In the genomic region with DNA sequence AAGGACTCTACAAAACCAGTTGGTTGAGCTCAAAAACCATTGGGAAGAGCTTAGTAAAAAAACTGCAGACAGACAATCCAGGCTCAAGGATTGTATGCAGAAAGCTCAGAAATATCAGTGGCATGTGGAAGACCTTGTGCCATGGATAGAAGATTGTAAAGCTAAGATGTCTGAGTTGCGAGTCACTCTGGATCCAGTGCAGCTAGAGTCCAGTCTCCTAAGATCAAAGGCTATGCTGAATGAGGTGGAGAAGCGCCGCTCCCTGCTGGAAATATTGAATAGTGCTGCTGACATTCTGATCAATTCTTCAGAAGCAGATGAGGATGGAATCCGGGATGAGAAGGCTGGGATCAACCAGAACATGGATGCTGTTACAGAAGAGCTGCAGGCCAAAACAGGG, we compare ENCODE assay signal across 1 cellular context.
A peak's percentile ranks its signal among the peaks of the same experiment; 100 is the strongest.
TF ChIP-seq lines count a peak whose summit lies in the region.

No MANE protein-coding gene starts in this region.

TF ChIP-seq in HepG2, 621 proteins besides CTCF, POLR2A, EP300 and RAD21 (continued from another document and continues in another):
- TF ChIP-seq, protein P1, sequence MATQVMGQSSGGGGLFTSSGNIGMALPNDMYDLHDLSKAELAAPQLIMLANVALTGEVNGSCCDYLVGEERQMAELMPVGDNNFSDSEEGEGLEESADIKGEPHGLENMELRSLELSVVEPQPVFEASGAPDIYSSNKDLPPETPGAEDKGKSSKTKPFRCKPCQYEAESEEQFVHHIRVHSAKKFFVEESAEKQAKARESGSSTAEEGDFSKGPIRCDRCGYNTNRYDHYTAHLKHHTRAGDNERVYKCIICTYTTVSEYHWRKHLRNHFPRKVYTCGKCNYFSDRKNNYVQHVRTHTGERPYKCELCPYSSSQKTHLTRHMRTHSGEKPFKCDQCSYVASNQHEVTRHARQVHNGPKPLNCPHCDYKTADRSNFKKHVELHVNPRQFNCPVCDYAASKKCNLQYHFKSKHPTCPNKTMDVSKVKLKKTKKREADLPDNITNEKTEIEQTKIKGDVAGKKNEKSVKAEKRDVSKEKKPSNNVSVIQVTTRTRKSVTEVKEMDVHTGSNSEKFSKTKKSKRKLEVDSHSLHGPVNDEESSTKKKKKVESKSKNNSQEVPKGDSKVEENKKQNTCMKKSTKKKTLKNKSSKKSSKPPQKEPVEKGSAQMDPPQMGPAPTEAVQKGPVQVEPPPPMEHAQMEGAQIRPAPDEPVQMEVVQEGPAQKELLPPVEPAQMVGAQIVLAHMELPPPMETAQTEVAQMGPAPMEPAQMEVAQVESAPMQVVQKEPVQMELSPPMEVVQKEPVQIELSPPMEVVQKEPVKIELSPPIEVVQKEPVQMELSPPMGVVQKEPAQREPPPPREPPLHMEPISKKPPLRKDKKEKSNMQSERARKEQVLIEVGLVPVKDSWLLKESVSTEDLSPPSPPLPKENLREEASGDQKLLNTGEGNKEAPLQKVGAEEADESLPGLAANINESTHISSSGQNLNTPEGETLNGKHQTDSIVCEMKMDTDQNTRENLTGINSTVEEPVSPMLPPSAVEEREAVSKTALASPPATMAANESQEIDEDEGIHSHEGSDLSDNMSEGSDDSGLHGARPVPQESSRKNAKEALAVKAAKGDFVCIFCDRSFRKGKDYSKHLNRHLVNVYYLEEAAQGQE (IDR thresholded peaks at IDR 0.05; ENCODE audit: borderline replicate concordance in 1 of 2, low read depth in 1 of 2, low read length in 2 of 2) = no peak
- TF ChIP-seq, protein P2, sequence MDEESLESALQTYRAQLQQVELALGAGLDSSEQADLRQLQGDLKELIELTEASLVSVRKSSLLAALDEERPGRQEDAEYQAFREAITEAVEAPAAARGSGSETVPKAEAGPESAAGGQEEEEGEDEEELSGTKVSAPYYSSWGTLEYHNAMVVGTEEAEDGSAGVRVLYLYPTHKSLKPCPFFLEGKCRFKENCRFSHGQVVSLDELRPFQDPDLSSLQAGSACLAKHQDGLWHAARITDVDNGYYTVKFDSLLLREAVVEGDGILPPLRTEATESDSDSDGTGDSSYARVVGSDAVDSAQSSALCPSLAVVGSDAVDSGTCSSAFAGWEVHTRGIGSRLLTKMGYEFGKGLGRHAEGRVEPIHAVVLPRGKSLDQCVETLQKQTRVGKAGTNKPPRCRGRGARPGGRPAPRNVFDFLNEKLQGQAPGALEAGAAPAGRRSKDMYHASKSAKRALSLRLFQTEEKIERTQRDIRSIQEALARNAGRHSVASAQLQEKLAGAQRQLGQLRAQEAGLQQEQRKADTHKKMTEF (CRISPR knock-in tag; IDR thresholded peaks at IDR 0.05) = no peak
- TF ChIP-seq ZFAT (CRISPR knock-in tag; conservative IDR thresholded peaks at IDR 0.05) (no peak), ZNF329 (CRISPR knock-in tag; IDR thresholded peaks at IDR 0.05; ENCODE audit: low read depth) (no peak), ZNF446 (CRISPR knock-in tag; IDR thresholded peaks at IDR 0.05) (no peak), TP53 (CRISPR knock-in tag; conservative IDR thresholded peaks at IDR 0.05) (no peak), HNF4A (CRISPR knock-in tag; IDR thresholded peaks at IDR 0.05) (peak; percentile 51; the same call in 1 of the 2 replicates), TCF7L2 (IDR thresholded peaks at IDR 0.05; ENCODE audit: low read depth, low read length) (no peak), ZNF317 (CRISPR knock-in tag; IDR thresholded peaks at IDR 0.05) (peak; percentile 94), ZNF430 (CRISPR knock-in tag; IDR thresholded peaks at IDR 0.05) (no peak), AGO2 (optimal IDR thresholded peaks at IDR 0.05; ENCODE audit: low read depth, low read length) (no peak), ZSCAN30 (CRISPR knock-in tag; IDR thresholded peaks at IDR 0.05) (no peak), HMGA1 (CRISPR knock-in tag; conservative IDR thresholded peaks at IDR 0.05) (no peak), ZNF713 (CRISPR knock-in tag; IDR thresholded peaks at IDR 0.05) (no peak), TEAD3 (CRISPR knock-in tag; optimal IDR thresholded peaks at IDR 0.05; ENCODE audit: borderline replicate concordance) (peak; percentile 91), JDP2 (CRISPR knock-in tag; IDR thresholded peaks at IDR 0.05; ENCODE audit: borderline replicate concordance) (no peak), AKAP8 (CRISPR knock-in tag; IDR thresholded peaks at IDR 0.05) (no peak), ZNF616 (CRISPR knock-in tag; IDR thresholded peaks at IDR 0.05; ENCODE audit: low read depth) (no peak), JUNB (CRISPR knock-in tag; IDR thresholded peaks at IDR 0.05; ENCODE audit: borderline replicate concordance) (peak; percentile 53; the same call in 1 of the 2 replicates), FOSL2 (CRISPR knock-in tag; IDR thresholded peaks at IDR 0.05) (peak; percentile 97), NFYB (CRISPR knock-in tag; IDR thresholded peaks at IDR 0.05) (no peak), SAP130 (CRISPR knock-in tag; IDR thresholded peaks at IDR 0.05; ENCODE audit: low read depth) (peak; percentile 42), ZKSCAN1 (IDR thresholded peaks at IDR 0.05; ENCODE audit: low read length) (no peak), SMC3 (IDR thresholded peaks at IDR 0.05; ENCODE audit: low read length) (peak; percentile 73), RBM22 (optimal IDR thresholded peaks at IDR 0.05; ENCODE audit: low read length) (no peak), DNMT1 (CRISPR knock-in tag; IDR thresholded peaks at IDR 0.05) (no peak), ZNF484 (CRISPR knock-in tag; IDR thresholded peaks at IDR 0.05; ENCODE audit: borderline replicate concordance, low read depth) (no peak), NFKB2 (CRISPR knock-in tag; IDR thresholded peaks at IDR 0.05; ENCODE audit: borderline replicate concordance) (no peak)
- TF ChIP-seq, protein P3, sequence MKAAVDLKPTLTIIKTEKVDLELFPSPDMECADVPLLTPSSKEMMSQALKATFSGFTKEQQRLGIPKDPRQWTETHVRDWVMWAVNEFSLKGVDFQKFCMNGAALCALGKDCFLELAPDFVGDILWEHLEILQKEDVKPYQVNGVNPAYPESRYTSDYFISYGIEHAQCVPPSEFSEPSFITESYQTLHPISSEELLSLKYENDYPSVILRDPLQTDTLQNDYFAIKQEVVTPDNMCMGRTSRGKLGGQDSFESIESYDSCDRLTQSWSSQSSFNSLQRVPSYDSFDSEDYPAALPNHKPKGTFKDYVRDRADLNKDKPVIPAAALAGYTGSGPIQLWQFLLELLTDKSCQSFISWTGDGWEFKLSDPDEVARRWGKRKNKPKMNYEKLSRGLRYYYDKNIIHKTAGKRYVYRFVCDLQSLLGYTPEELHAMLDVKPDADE (CRISPR knock-in tag; IDR thresholded peaks at IDR 0.05) = no peak
- TF ChIP-seq, protein P4, sequence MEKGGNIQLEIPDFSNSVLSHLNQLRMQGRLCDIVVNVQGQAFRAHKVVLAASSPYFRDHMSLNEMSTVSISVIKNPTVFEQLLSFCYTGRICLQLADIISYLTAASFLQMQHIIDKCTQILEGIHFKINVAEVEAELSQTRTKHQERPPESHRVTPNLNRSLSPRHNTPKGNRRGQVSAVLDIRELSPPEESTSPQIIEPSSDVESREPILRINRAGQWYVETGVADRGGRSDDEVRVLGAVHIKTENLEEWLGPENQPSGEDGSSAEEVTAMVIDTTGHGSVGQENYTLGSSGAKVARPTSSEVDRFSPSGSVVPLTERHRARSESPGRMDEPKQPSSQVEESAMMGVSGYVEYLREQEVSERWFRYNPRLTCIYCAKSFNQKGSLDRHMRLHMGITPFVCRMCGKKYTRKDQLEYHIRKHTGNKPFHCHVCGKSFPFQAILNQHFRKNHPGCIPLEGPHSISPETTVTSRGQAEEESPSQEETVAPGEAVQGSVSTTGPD (CRISPR knock-in tag; IDR thresholded peaks at IDR 0.05) = no peak
- TF ChIP-seq, protein P5, sequence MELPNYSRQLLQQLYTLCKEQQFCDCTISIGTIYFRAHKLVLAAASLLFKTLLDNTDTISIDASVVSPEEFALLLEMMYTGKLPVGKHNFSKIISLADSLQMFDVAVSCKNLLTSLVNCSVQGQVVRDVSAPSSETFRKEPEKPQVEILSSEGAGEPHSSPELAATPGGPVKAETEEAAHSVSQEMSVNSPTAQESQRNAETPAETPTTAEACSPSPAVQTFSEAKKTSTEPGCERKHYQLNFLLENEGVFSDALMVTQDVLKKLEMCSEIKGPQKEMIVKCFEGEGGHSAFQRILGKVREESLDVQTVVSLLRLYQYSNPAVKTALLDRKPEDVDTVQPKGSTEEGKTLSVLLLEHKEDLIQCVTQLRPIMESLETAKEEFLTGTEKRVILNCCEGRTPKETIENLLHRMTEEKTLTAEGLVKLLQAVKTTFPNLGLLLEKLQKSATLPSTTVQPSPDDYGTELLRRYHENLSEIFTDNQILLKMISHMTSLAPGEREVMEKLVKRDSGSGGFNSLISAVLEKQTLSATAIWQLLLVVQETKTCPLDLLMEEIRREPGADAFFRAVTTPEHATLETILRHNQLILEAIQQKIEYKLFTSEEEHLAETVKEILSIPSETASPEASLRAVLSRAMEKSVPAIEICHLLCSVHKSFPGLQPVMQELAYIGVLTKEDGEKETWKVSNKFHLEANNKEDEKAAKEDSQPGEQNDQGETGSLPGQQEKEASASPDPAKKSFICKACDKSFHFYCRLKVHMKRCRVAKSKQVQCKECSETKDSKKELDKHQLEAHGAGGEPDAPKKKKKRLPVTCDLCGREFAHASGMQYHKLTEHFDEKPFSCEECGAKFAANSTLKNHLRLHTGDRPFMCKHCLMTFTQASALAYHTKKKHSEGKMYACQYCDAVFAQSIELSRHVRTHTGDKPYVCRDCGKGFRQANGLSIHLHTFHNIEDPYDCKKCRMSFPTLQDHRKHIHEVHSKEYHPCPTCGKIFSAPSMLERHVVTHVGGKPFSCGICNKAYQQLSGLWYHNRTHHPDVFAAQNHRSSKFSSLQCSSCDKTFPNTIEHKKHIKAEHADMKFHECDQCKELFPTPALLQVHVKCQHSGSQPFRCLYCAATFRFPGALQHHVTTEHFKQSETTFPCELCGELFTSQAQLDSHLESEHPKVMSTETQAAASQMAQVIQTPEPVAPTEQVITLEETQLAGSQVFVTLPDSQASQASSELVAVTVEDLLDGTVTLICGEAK (IDR thresholded peaks at IDR 0.05) = no peak
- TF ChIP-seq, protein P5 (CRISPR knock-in tag; IDR thresholded peaks at IDR 0.05) = no peak
- TF ChIP-seq, protein P6, sequence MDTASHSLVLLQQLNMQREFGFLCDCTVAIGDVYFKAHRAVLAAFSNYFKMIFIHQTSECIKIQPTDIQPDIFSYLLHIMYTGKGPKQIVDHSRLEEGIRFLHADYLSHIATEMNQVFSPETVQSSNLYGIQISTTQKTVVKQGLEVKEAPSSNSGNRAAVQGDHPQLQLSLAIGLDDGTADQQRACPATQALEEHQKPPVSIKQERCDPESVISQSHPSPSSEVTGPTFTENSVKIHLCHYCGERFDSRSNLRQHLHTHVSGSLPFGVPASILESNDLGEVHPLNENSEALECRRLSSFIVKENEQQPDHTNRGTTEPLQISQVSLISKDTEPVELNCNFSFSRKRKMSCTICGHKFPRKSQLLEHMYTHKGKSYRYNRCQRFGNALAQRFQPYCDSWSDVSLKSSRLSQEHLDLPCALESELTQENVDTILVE (CRISPR knock-in tag; IDR thresholded peaks at IDR 0.05) = no peak
- TF ChIP-seq, protein P7, sequence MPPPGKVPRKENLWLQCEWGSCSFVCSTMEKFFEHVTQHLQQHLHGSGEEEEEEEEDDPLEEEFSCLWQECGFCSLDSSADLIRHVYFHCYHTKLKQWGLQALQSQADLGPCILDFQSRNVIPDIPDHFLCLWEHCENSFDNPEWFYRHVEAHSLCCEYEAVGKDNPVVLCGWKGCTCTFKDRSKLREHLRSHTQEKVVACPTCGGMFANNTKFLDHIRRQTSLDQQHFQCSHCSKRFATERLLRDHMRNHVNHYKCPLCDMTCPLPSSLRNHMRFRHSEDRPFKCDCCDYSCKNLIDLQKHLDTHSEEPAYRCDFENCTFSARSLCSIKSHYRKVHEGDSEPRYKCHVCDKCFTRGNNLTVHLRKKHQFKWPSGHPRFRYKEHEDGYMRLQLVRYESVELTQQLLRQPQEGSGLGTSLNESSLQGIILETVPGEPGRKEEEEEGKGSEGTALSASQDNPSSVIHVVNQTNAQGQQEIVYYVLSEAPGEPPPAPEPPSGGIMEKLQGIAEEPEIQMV (CRISPR knock-in tag; IDR thresholded peaks at IDR 0.05; ENCODE audit: low read depth) = no peak
- TF ChIP-seq, protein P8, sequence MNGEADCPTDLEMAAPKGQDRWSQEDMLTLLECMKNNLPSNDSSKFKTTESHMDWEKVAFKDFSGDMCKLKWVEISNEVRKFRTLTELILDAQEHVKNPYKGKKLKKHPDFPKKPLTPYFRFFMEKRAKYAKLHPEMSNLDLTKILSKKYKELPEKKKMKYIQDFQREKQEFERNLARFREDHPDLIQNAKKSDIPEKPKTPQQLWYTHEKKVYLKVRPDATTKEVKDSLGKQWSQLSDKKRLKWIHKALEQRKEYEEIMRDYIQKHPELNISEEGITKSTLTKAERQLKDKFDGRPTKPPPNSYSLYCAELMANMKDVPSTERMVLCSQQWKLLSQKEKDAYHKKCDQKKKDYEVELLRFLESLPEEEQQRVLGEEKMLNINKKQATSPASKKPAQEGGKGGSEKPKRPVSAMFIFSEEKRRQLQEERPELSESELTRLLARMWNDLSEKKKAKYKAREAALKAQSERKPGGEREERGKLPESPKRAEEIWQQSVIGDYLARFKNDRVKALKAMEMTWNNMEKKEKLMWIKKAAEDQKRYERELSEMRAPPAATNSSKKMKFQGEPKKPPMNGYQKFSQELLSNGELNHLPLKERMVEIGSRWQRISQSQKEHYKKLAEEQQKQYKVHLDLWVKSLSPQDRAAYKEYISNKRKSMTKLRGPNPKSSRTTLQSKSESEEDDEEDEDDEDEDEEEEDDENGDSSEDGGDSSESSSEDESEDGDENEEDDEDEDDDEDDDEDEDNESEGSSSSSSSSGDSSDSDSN (CRISPR knock-in tag; IDR thresholded peaks at IDR 0.05) = no peak
